In the genomic region with DNA sequence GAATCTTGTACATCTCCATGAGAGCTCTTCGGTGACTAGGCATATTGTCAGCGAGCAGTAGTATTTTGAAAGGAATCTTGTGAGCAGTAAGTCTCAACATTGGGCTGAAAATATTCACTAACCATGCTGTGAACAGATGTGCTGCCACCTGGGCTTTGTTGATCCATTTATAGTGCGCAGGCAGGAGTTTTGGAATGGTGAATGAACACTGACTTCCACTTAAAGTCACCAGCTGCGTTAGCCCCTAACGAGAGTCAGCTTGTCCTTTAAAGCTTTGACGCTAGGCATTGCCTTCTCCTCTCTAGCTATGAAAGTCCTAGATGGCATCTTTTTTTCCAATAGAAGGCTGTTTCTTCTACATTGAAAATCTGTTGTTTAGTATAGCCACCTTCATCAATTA, we compare ENCODE assay signal across 22 cellular contexts.
"Had no signal": no experiment of that assay in that cellular context is flagged by ENCODE, and none has a peak within 500 bp of the region (broad histone marks: within the 10 kb centered on the region; RNA-seq: fewer than 3 reads in every experiment).

No MANE protein-coding gene starts in this region.

- H3K27ac ChIP-seq: gastroesophageal sphincter, heart right ventricle, tibial nerve, uterus had no signal

- DNase-seq: activated CD4-positive, alpha-beta T cell treated with anti-CD3 and anti-CD28 coated beads, Interleukin-2, amount 50 U/mL, for 4 hours; activated CD4-positive, CD25-positive, alpha-beta regulatory T cell treated with anti-CD3 and anti-CD28 coated beads, Interleukin-2, amount 50 U/mL, for 72 hours; activated CD8-positive, alpha-beta memory T cell treated with anti-CD3 and anti-CD28 coated beads, Interleukin-2, amount 10 ng/mL, durations not matched to agents 7 days and 5 days; activated effector memory CD4-positive, alpha-beta T cell treated with anti-CD3 and anti-CD28 coated beads, Interleukin-2, amount 50 U/mL, for 16 hours; activated naive CD8-positive, alpha-beta T cell treated with anti-CD3 and anti-CD28 coated beads, Interleukin-2, amount 10 ng/mL, durations not matched to agents 7 days and 5 days; activated T-cell treated with anti-CD3 and anti-CD28 coated beads, Interleukin-2, amount 50 U/mL, for 4 hours; anterior cingulate cortex; brain microvascular endothelial cell; effector CD8-positive, alpha-beta T cell; heart right ventricle; left cardiac atrium; midbrain; posterior cingulate gyrus; stimulated activated CD4-positive, alpha-beta T cell treated with anti-CD3 and anti-CD28 coated beads, Interleukin-2, amount 100 ng/mL, for 48 hours; stimulated activated naive B cell treated with anti-CD40 and anti-IgM and Interleukin-4, amounts not matched to agents 10 μg/mL and 1 μg/mL and 100 μg/mL, for 72 hours; substantia nigra; T-helper 1 cell; T1000; uterus had no signal

- H3K9me3 Mint-ChIP-seq: activated naive CD8-positive, alpha-beta T cell treated with anti-CD3 and anti-CD28 coated beads, Interleukin-2, amount 10 ng/mL, durations not matched to agents 7 days and 5 days; activated T-cell treated with anti-CD3 and anti-CD28 coated beads, Interleukin-2, amount 50 U/mL, for 4 hours; stimulated activated naive B cell treated with anti-CD40 and anti-IgM and Interleukin-4, amounts not matched to agents 10 μg/mL and 1 μg/mL and 100 μg/mL, for 72 hours had no signal

- H3K36me3 ChIP-seq: uterus had no signal

- H3K4me3 Mint-ChIP-seq: activated CD8-positive, alpha-beta memory T cell treated with anti-CD3 and anti-CD28 coated beads, Interleukin-2, amount 10 ng/mL, durations not matched to agents 7 days and 5 days; activated naive CD8-positive, alpha-beta T cell treated with anti-CD3 and anti-CD28 coated beads, Interleukin-2, amount 10 ng/mL, durations not matched to agents 7 days and 5 days; activated T-cell treated with anti-CD3 and anti-CD28 coated beads, Interleukin-2, amount 50 U/mL, for 4 hours; stimulated activated naive B cell treated with anti-CD40 and anti-IgM and Interleukin-4, amounts not matched to agents 10 μg/mL and 1 μg/mL and 100 μg/mL, for 72 hours had no signal

- H3K27me3 Mint-ChIP-seq: activated CD8-positive, alpha-beta memory T cell treated with anti-CD3 and anti-CD28 coated beads, Interleukin-2, amount 10 ng/mL, durations not matched to agents 7 days and 5 days; activated naive CD8-positive, alpha-beta T cell treated with anti-CD3 and anti-CD28 coated beads, Interleukin-2, amount 10 ng/mL, durations not matched to agents 7 days and 5 days; stimulated activated naive B cell treated with anti-CD40 and anti-IgM and Interleukin-4, amounts not matched to agents 10 μg/mL and 1 μg/mL and 100 μg/mL, for 72 hours had no signal

- H3K27me3 ChIP-seq: brain microvascular endothelial cell, gastroesophageal sphincter, tibial nerve, uterus had no signal

- H3K4me3 ChIP-seq: gastroesophageal sphincter, heart right ventricle, lung, tibial nerve, uterus had no signal

- H3K27ac Mint-ChIP-seq: activated naive CD8-positive, alpha-beta T cell treated with anti-CD3 and anti-CD28 coated beads, Interleukin-2, amount 10 ng/mL, durations not matched to agents 7 days and 5 days had no signal
